ENCODE assay signal across 1 cellular context in the genomic region with DNA sequence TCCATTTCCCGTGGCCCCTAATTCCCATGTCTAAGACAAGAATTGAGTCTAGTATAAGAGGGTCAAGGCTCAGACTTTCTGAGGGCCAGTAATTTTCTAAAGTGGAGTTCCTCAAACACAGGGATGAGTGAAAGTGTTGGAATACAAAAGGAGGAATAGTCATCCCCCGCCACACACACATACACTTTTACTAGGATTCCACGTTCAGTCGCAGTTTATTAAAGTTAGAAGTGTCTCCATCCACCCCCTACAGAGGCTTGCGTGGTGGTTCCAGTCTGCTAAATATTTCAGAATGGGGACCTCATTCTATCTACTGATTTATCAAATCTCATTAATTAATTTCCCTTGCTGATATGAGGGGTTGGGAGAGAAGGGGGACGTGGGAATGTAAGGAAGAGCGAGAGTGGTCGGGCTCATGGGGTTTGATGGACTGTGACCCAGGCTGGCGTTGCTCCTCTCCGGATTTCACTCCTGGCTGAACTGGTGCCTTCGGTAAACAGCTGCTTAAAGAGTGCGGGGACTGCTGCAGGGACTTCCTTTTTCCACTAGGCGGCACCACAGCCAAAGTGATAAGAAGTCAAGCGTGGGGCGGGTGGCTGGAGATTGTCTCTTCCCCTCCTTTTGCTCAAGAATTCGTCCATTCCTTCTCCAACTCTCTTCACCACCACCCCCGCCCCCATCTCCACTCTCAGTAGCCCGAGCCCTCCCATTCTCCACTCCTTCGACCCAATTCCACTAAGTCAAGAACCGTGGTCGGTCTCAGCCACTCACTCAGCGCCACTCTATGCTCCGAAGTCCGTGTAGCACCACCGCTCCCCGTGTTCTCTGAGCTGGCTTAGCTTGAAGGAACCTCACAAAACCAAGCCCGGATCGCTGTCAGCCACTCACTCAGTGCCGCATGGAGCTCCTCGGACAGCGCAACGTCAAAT.
A peak's percentile ranks its signal among the peaks of the same experiment; 100 is the strongest.
TF ChIP-seq lines count a peak whose summit lies in the region.

No MANE protein-coding gene starts in this region.

TF ChIP-seq in K562, 482 proteins besides CTCF, POLR2A, EP300 and RAD21 (continued from another document and continues in another):
- TF ChIP-seq PKNOX1 (IDR thresholded peaks at IDR 0.05) (no peak), SRSF7 (optimal IDR thresholded peaks at IDR 0.05; ENCODE audit: low read depth, low read length) (no peak), BRD4 (IDR thresholded peaks at IDR 0.05) (no peak), THAP7 (CRISPR knock-in tag; IDR thresholded peaks at IDR 0.05) (no peak), SMC3 (conservative IDR thresholded peaks at IDR 0.05; ENCODE audit: insufficient read depth, low read depth, low read length) (peak; percentile 84), KLF16 (IDR thresholded peaks at IDR 0.05) (peak; percentile 48; the same call in 1 of the 2 replicates), NCOA6 (IDR thresholded peaks at IDR 0.05) (no peak), CSDE1 (IDR thresholded peaks at IDR 0.05) (no peak), MLX (CRISPR knock-in tag; conservative IDR thresholded peaks at IDR 0.05) (no peak), MCM7 (IDR thresholded peaks at IDR 0.05) (no peak), TOE1 (IDR thresholded peaks at IDR 0.05; ENCODE audit: borderline replicate concordance) (peak; percentile 32; the same call in 1 of the 2 replicates), TOE1 (CRISPR knock-in tag; IDR thresholded peaks at IDR 0.05; ENCODE audit: borderline replicate concordance, low read depth) (no peak), ZNF77 (CRISPR knock-in tag; IDR thresholded peaks at IDR 0.05) (no peak), NCOR1 (IDR thresholded peaks at IDR 0.05) (no peak), KDM4B (IDR thresholded peaks at IDR 0.05; ENCODE audit: borderline replicate concordance in 2 of 2, low read depth in 1 of 2) (0 out of 4 replicates have a peak, but pooled peaks of 1 of the 2 experiments have one; percentile 54), ZNF197 (CRISPR knock-in tag; IDR thresholded peaks at IDR 0.05; ENCODE audit: low read depth) (no peak), SMAD2 (IDR thresholded peaks at IDR 0.05; ENCODE audit: low read depth, low read length) (no peak), CBX3 (IDR thresholded peaks at IDR 0.05; ENCODE audit: borderline replicate concordance in 1 of 2, low read length in 2 of 2) (peak in 1 of 2 experiments; percentile 49; a peak in 1 of 3 replicates), ZNF507 (tag; conservative IDR thresholded peaks at IDR 0.05) (no peak), ZNF511 (CRISPR knock-in tag; IDR thresholded peaks at IDR 0.05) (0 out of 2 replicates have a peak, but pooled peaks have one; percentile 36), SUPT5H (IDR thresholded peaks at IDR 0.05) (no peak; the same call in 1 of the 2 replicates), TCF7 (IDR thresholded peaks at IDR 0.05; ENCODE audit: borderline replicate concordance) (no peak), CHD1 (IDR thresholded peaks at IDR 0.05; ENCODE audit: low read length) (no peak), SREBF2 (CRISPR knock-in tag; IDR thresholded peaks at IDR 0.05) (no peak), ZNF12 (CRISPR knock-in tag; IDR thresholded peaks at IDR 0.05) (no peak), PML (IDR thresholded peaks at IDR 0.05; ENCODE audit: low read length) (no peak), ZBTB40 (IDR thresholded peaks at IDR 0.05) (0 out of 2 replicates have a peak, but pooled peaks have one; percentile 32), ZBTB40 (CRISPR knock-in tag; IDR thresholded peaks at IDR 0.05) (no peak), PRPF4 (IDR thresholded peaks at IDR 0.05; ENCODE audit: insufficient read depth, low read depth, low read length, poor library complexity, severe bottlenecking) (no peak), OTX1 (CRISPR knock-in tag; IDR thresholded peaks at IDR 0.05) (peak; percentile 32; the same call in 1 of the 2 replicates), RB1 (IDR thresholded peaks at IDR 0.05; ENCODE audit: low read depth) (peak; percentile 62; the same call in 1 of the 2 replicates), GABPA (tag; conservative IDR thresholded peaks at IDR 0.05; ENCODE audit: low read depth) (peak; percentile 79), ZNF57 (CRISPR knock-in tag; IDR thresholded peaks at IDR 0.05) (no peak), JUND (IDR thresholded peaks at IDR 0.05; ENCODE audit: borderline replicate concordance, low read depth, low read length) (0 out of 2 replicates have a peak, but pooled peaks have one; percentile 33), JUND (tag; IDR thresholded peaks at IDR 0.05; ENCODE audit: borderline replicate concordance, low read depth, low read length) (no peak; the same call in 2 of the 3 replicates), TAF1 (IDR thresholded peaks at IDR 0.05; ENCODE audit: control insufficient read depth, extremely low read depth, insufficient read depth, low read length, severe bottlenecking) (no peak), HIVEP1 (CRISPR knock-in tag; IDR thresholded peaks at IDR 0.05) (0 out of 2 replicates have a peak, but pooled peaks have one; percentile 19), BRD9 (IDR thresholded peaks at IDR 0.05; ENCODE audit: low read depth, partially characterized antibody) (peak; percentile 21), YY1 (IDR thresholded peaks at IDR 0.05; ENCODE audit: borderline replicate concordance in 1 of 3, control insufficient read depth in 1 of 3, extremely low read depth in 1 of 3, insufficient read depth in 3 of 3, insufficient read length in 1 of 3, insufficient replicate concordance in 2 of 3, low read depth in 1 of 3, low read length in 2 of 3) (peak in 2 of 3 experiments; percentile 14 to 44)
- TF ChIP-seq, protein P1, sequence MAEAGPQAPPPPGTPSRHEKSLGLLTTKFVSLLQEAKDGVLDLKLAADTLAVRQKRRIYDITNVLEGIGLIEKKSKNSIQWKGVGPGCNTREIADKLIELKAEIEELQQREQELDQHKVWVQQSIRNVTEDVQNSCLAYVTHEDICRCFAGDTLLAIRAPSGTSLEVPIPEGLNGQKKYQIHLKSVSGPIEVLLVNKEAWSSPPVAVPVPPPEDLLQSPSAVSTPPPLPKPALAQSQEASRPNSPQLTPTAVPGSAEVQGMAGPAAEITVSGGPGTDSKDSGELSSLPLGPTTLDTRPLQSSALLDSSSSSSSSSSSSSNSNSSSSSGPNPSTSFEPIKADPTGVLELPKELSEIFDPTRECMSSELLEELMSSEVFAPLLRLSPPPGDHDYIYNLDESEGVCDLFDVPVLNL (CRISPR knock-in tag; IDR thresholded peaks at IDR 0.05; ENCODE audit: low read depth), result no peak
- TF ChIP-seq, protein P2, sequence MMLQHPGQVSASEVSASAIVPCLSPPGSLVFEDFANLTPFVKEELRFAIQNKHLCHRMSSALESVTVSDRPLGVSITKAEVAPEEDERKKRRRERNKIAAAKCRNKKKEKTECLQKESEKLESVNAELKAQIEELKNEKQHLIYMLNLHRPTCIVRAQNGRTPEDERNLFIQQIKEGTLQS (IDR thresholded peaks at IDR 0.05), result no peak
- TF ChIP-seq, protein P2 (CRISPR knock-in tag; conservative IDR thresholded peaks at IDR 0.05), result no peak
- TF ChIP-seq, protein P3, sequence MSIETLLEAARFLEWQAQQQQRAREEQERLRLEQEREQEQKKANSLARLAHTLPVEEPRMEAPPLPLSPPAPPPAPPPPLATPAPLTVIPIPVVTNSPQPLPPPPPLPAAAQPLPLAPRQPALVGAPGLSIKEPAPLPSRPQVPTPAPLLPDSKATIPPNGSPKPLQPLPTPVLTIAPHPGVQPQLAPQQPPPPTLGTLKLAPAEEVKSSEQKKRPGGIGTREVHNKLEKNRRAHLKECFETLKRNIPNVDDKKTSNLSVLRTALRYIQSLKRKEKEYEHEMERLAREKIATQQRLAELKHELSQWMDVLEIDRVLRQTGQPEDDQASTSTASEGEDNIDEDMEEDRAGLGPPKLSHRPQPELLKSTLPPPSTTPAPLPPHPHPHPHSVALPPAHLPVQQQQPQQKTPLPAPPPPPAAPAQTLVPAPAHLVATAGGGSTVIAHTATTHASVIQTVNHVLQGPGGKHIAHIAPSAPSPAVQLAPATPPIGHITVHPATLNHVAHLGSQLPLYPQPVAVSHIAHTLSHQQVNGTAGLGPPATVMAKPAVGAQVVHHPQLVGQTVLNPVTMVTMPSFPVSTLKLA (conservative IDR thresholded peaks at IDR 0.05), result no peak
